ENCODE assay signal across 13 cellular contexts in genomic region chr11:12433571-12434061, GRCh38. TPM values are rescaled to one million over a fixed set of nuclear protein-coding genes. Genes with fewer than 3 reads are reported as not detected.
DNase-seq lines count a peak whose midpoint lies in the region; ATAC-seq and TF ChIP-seq lines count a peak whose summit lies in the region.
"Had no signal": no experiment of that assay in that cellular context is flagged by ENCODE, and none has a peak within 500 bp of the region (broad histone marks: within the 10 kb centered on the region; RNA-seq: fewer than 3 reads in every experiment).

No MANE protein-coding gene starts in this region.

- H3K27me3 ChIP-seq in GM23248 (replicated peaks; ENCODE audit: insufficient read depth) (no peaks in the 10 kb centered on the region), lung (ENCODE audit: control insufficient read depth, insufficient read depth) (no peaks in the 10 kb centered on the region), suprapubic skin (no peaks in the 10 kb centered on the region)

- no peak overlapping the region for H3K27ac Mint-ChIP-seq in immature natural killer cell
- H3K27ac Mint-ChIP-seq: activated naive CD4-positive, alpha-beta T cell treated with anti-CD3 and anti-CD28 coated beads, Interleukin-2, amount 10 ng/mL, durations not matched to agents 7 days and 5 days; naive B cell had no signal

- peak; percentile 76 for DNase-seq in GM23248
- DNase-seq in brain pericyte (ENCODE audit: low read depth, low spot score), result peak; percentile 78
- no peak for DNase-seq in lung (ENCODE audit: low spot score)
- DNase-seq in suprapubic skin (ENCODE audit: low spot score in 2 of 2), result no peak
- no peak for DNase-seq in immature natural killer cell
- no peak for DNase-seq in HK-2 (ENCODE audit: unreplicated experiment)
- DNase-seq: activated naive CD4-positive, alpha-beta T cell treated with anti-CD3 and anti-CD28 coated beads, Interleukin-2, amount 10 ng/mL, durations not matched to agents 7 days and 5 days; DND-41; naive B cell; NCI-H187 had no signal

- TF ChIP-seq EP300 in suprapubic skin (IDR thresholded peaks at IDR 0.05), result peak; percentile 22

- TF ChIP-seq POLR2A in suprapubic skin (IDR thresholded peaks at IDR 0.05), result no peak

- WGBS in GM23248 (ENCODE audit: low coverage in 1 of 2, low lambda C conversion rate in 2 of 2, missing lambda C conversion rate in 2 of 2), 2 experiments, result 3 to 4% methylated on average over 10 of the region's 10 CpGs
- WGBS in lung, 2 donors, result 61 to 77% methylated on average over 10 of the region's 10 CpGs
- 55% methylated on average over 10 of the region's 10 CpGs for WGBS in suprapubic skin

- H3K4me3 ChIP-seq in GM23248, result peak overlapping the region; percentile 56
- H3K4me3 ChIP-seq in lung, result no peak overlapping the region
- no peak overlapping the region for H3K4me3 ChIP-seq in suprapubic skin

- peaks cover 5% of the 10 kb centered on the region; the same call in 1 of the 2 replicates for H3K36me3 ChIP-seq in GM23248 (ENCODE audit: low read depth)
- peaks cover 0 to 4% of the 10 kb centered on the region in 2 donors for H3K36me3 ChIP-seq in lung (ENCODE audit: control insufficient read depth in 2 of 2, insufficient read depth in 2 of 2, low read length in 2 of 2)
- no peaks in the 10 kb centered on the region for H3K36me3 ChIP-seq in suprapubic skin

- no peaks in the 10 kb centered on the region for H3K9me3 Mint-ChIP-seq in immature natural killer cell
- H3K9me3 Mint-ChIP-seq: activated naive CD4-positive, alpha-beta T cell treated with anti-CD3 and anti-CD28 coated beads, Interleukin-2, amount 10 ng/mL, durations not matched to agents 7 days and 5 days; naive B cell had no signal

- H3F3A ChIP-seq in GM23248 (ENCODE audit: insufficient read depth), result peaks cover 60% of the 10 kb centered on the region

- H3K79me2 ChIP-seq in GM23248 (ENCODE audit: insufficient read depth), result peaks cover 97% of the 10 kb centered on the region

- peak overlapping the region; percentile 30; the same call in 1 of the 2 replicates for H2AFZ ChIP-seq in GM23248

- no peaks in the 10 kb centered on the region for H3K9me2 ChIP-seq in GM23248 (ENCODE audit: insufficient read depth)

- H3K36me3 Mint-ChIP-seq in immature natural killer cell, result no peaks in the 10 kb centered on the region
- H3K36me3 Mint-ChIP-seq: activated naive CD4-positive, alpha-beta T cell treated with anti-CD3 and anti-CD28 coated beads, Interleukin-2, amount 10 ng/mL, durations not matched to agents 7 days and 5 days; naive B cell had no signal

- in situ Hi-C loops in GM23248 (cut with MboI), result no loop called here

- peak overlapping the region; percentile 69 for H3K9ac ChIP-seq in GM23248

- no peak for TF ChIP-seq CTCF in lung (IDR thresholded peaks at IDR 0.05; ENCODE audit: control extremely low read depth, extremely low read depth)
- TF ChIP-seq CTCF in suprapubic skin (IDR thresholded peaks at IDR 0.05), result no peak

- no peak overlapping the region for H3K4me3 Mint-ChIP-seq in immature natural killer cell
- H3K4me3 Mint-ChIP-seq: activated naive CD4-positive, alpha-beta T cell treated with anti-CD3 and anti-CD28 coated beads, Interleukin-2, amount 10 ng/mL, durations not matched to agents 7 days and 5 days; naive B cell had no signal

- H3K27me3 Mint-ChIP-seq in immature natural killer cell (ENCODE audit: low read depth in 3 of 3), result peaks cover 0 to 4% (median 0%) of the 10 kb centered on the region in 3 donors

- H3K9me3 ChIP-seq in GM23248 (ENCODE audit: low read depth) (no peaks in the 10 kb centered on the region), lung (ENCODE audit: control insufficient read depth in 2 of 2, insufficient read depth in 1 of 2, low read length in 1 of 2) (no peaks in the 10 kb centered on the region), suprapubic skin (no peaks in the 10 kb centered on the region)

- H3K4me1 ChIP-seq in GM23248 (ENCODE audit: insufficient read depth) (peaks cover 68% of the 10 kb centered on the region), lung (ENCODE audit: control insufficient read depth in 2 of 2, insufficient read depth in 2 of 2, low read length in 2 of 2) (peaks cover 11 to 40% of the 10 kb centered on the region in 2 donors), suprapubic skin (peaks cover 45% of the 10 kb centered on the region)

- peak overlapping the region; percentile 81 for H3K4me2 ChIP-seq in GM23248 (ENCODE audit: unreplicated experiment)

- peak overlapping the region; percentile 92 for H3K27ac ChIP-seq in GM23248
- H3K27ac ChIP-seq in lung (ENCODE audit: low read depth in 1 of 2, low read length in 1 of 2), result peak overlapping the region; percentile 62 to 92
- peak overlapping the region; percentile 56 for H3K27ac ChIP-seq in suprapubic skin

- ATAC-seq in lung (ENCODE audit: insufficient read depth, low FRiP score) (no peak), GM18520 (IDR thresholded peaks at IDR 0.05; ENCODE audit: unreplicated experiment) (no peak), GM21529 (IDR thresholded peaks at IDR 0.05; ENCODE audit: unreplicated experiment) (no peak)
- ATAC-seq: Panc1 had no signal

- no peaks in the 10 kb centered on the region for H4K20me1 ChIP-seq in GM23248 (ENCODE audit: insufficient read depth)

- H3K4me1 Mint-ChIP-seq in immature natural killer cell, result no peaks in the 10 kb centered on the region
- H3K4me1 Mint-ChIP-seq: activated naive CD4-positive, alpha-beta T cell treated with anti-CD3 and anti-CD28 coated beads, Interleukin-2, amount 10 ng/mL, durations not matched to agents 7 days and 5 days; naive B cell had no signal

RNA-seq across cellular contexts. Expression of gene PARVA, which starts 56.2 kb away (rescaled TPM):
- total RNA-seq in GM23248 (2014; rRNA removed; shearing (Covaris generic)), result 84.0 and 87.9 TPM in 2 replicates
- polyA plus RNA-seq in GM23248 (2016; fragmentation: Nextera tagmentation; extraction: Ambion mirVana) (121 and 127 TPM in 2 replicates), lung (10 to 100 TPM; 19.9 to 22.9 TPM), immature natural killer cell (not detected)
- total RNA-seq in lung (10 to 100 TPM; 49.6 to 71.6 TPM), suprapubic skin (10 to 100 TPM; 16.7 to 26.2 (median 21.4) TPM)

Comparison
In these comparisons a context has a peak if more than half of its experiments do, and no peak if none do; other contexts are left out.
1. DNase-seq: peak in GM23248 (single experiment) and brain pericyte (single experiment); none in lung (single experiment), suprapubic skin (0 of 2), immature natural killer cell (0 of 3) and HK-2 (single experiment).
2. Peak in every context shown above with its lines, with median percentiles within 50 percentile points of each other: H3K27ac ChIP-seq.